Comparison of ENCODE assay signal across 27 cellular contexts in genomic region chr12:66819587-66819986, GRCh38.
"Had no signal": no experiment of that assay in that cellular context is flagged by ENCODE, and none has a peak within 500 bp of the region (broad histone marks: within the 10 kb centered on the region; RNA-seq: fewer than 3 reads in every experiment).

No MANE protein-coding gene starts in this region.

- ATAC-seq: gastroesophageal sphincter, SK-N-SH treated with all-trans-retinoic acid at 6 μM for 48 hours, T-helper 17 cell had no signal

- H3K4me3 Mint-ChIP-seq: activated CD4-positive, alpha-beta T cell treated with anti-CD3 and anti-CD28 coated beads, Interleukin-2, amount 10 ng/mL, durations not matched to agents 7 days and 5 days; activated naive CD8-positive, alpha-beta T cell treated with anti-CD3 and anti-CD28 coated beads, Interleukin-2, amount 10 ng/mL, durations not matched to agents 7 days and 5 days; activated T-cell treated with anti-CD3 and anti-CD28 coated beads, Interleukin-2, amount 50 U/mL, for 24 hours; activated T-helper 1 cell treated with anti-CD3 and anti-CD28 coated beads, Interleukin-12 subunit alpha, Interleukin-12 subunit beta, Interleukin-2, Interleukin-4 antibody, amounts not matched to agents 30 ng/mL and 10 ng/mL and 1 ng/mL, durations not matched to agents 14 hours and 24 hours and 36 hours; brain; T-helper 17 cell; T-helper 2 cell treated with Interferon-gamma antibody and Interleukin-4, amounts not matched to agents 5 μg/mL and 100 μg/mL, for 36 hours had no signal

- H3K36me3 Mint-ChIP-seq: brain had no signal

- DNase-seq: activated CD4-positive, alpha-beta T cell treated with anti-CD3 and anti-CD28 coated beads for 4 hours; activated CD4-positive, alpha-beta T cell treated with anti-CD3 and anti-CD28 coated beads, Interleukin-2, amount 10 ng/mL, durations not matched to agents 7 days and 5 days; activated CD4-positive, alpha-beta T cell treated with anti-CD3 and anti-CD28 coated beads, Interleukin-2, amount 50 U/mL, for 4 hours; activated CD4-positive, CD25-positive, alpha-beta regulatory T cell; activated CD4-positive, CD25-positive, alpha-beta regulatory T cell treated with anti-CD3 and anti-CD28 coated beads, Interleukin-2, amount 50 U/mL, for 72 hours; activated CD8-positive, alpha-beta memory T cell treated with anti-CD3 and anti-CD28 coated beads, Interleukin-2, amount 50 U/mL, for 48 hours; activated gamma-delta T cell; activated naive CD4-positive, alpha-beta T cell treated with anti-CD3 and anti-CD28 coated beads, Interleukin-2, amount 50 U/mL, for 16 hours; activated naive CD4-positive, alpha-beta T cell treated with Interleukin-2 at 50 U/mL for 16 hours; activated naive CD8-positive, alpha-beta T cell treated with anti-CD3 and anti-CD28 coated beads, Interleukin-2, amount 10 ng/mL, durations not matched to agents 7 days and 5 days; activated T-cell treated with anti-CD3 and anti-CD28 coated beads for 4 hours; activated T-cell treated with anti-CD3 and anti-CD28 coated beads, Interleukin-2, amount 50 U/mL, for 24 hours; amygdala; central memory CD4-positive, alpha-beta T cell; cerebellar nuclear complex; colonic mucosa; effector CD8-positive, alpha-beta T cell; esophagus squamous epithelium; foreskin melanocyte; head of caudate nucleus; T-helper 1 cell; T-helper 17 cell had no signal

- H3K27me3 Mint-ChIP-seq: activated CD4-positive, alpha-beta T cell treated with anti-CD3 and anti-CD28 coated beads, Interleukin-2, amount 10 ng/mL, durations not matched to agents 7 days and 5 days; activated naive CD8-positive, alpha-beta T cell treated with anti-CD3 and anti-CD28 coated beads, Interleukin-2, amount 10 ng/mL, durations not matched to agents 7 days and 5 days; activated T-cell treated with anti-CD3 and anti-CD28 coated beads, Interleukin-2, amount 50 U/mL, for 24 hours; brain; T-helper 17 cell had no signal

- H3K27ac Mint-ChIP-seq: activated CD4-positive, alpha-beta T cell treated with anti-CD3 and anti-CD28 coated beads, Interleukin-2, amount 10 ng/mL, durations not matched to agents 7 days and 5 days; activated naive CD8-positive, alpha-beta T cell treated with anti-CD3 and anti-CD28 coated beads, Interleukin-2, amount 10 ng/mL, durations not matched to agents 7 days and 5 days; activated T-cell treated with anti-CD3 and anti-CD28 coated beads, Interleukin-2, amount 50 U/mL, for 24 hours; activated T-helper 1 cell treated with anti-CD3 and anti-CD28 coated beads, Interleukin-12 subunit alpha, Interleukin-12 subunit beta, Interleukin-2, Interleukin-4 antibody, amounts not matched to agents 30 ng/mL and 10 ng/mL and 1 ng/mL, durations not matched to agents 14 hours and 24 hours and 36 hours; brain; T-helper 17 cell; T-helper 2 cell treated with Interferon-gamma antibody and Interleukin-4, amounts not matched to agents 5 μg/mL and 100 μg/mL, for 36 hours had no signal

- H3K9me3 Mint-ChIP-seq: activated naive CD8-positive, alpha-beta T cell treated with anti-CD3 and anti-CD28 coated beads, Interleukin-2, amount 10 ng/mL, durations not matched to agents 7 days and 5 days; activated T-cell treated with anti-CD3 and anti-CD28 coated beads, Interleukin-2, amount 50 U/mL, for 24 hours; activated T-helper 1 cell treated with anti-CD3 and anti-CD28 coated beads, Interleukin-12 subunit alpha, Interleukin-12 subunit beta, Interleukin-2, Interleukin-4 antibody, amounts not matched to agents 30 ng/mL and 10 ng/mL and 1 ng/mL, durations not matched to agents 14 hours and 24 hours and 36 hours; brain; T-helper 2 cell treated with Interferon-gamma antibody and Interleukin-4, amounts not matched to agents 5 μg/mL and 100 μg/mL, for 36 hours had no signal
